Comparison of ENCODE assay signal across 9 cellular contexts in genomic region chr5:7754997-7755596, GRCh38.
DNase-seq lines count a peak whose midpoint lies in the region; ATAC-seq, FAIRE-seq and TF ChIP-seq lines count a peak whose summit lies in the region.
"Had no signal": no experiment of that assay in that cellular context is flagged by ENCODE, and none has a peak within 500 bp of the region (broad histone marks: within the 10 kb centered on the region; RNA-seq: fewer than 3 reads in every experiment).

No MANE protein-coding gene starts in this region.

- no peak overlapping the region for H3K9ac ChIP-seq in NT2/D1 (ENCODE audit: insufficient read length, low read depth)
- no peak overlapping the region for H3K9ac ChIP-seq in K562 (ENCODE audit: insufficient read depth in 1 of 2, low read depth in 2 of 2, low read length in 2 of 2)

- no peaks in the 10 kb centered on the region for H3K27me3 ChIP-seq in NT2/D1 (ENCODE audit: insufficient read depth, insufficient read length)
- peaks cover 0 to 9% of the 10 kb centered on the region in 2 experiments; a peak in 1 of 5 replicates for H3K27me3 ChIP-seq in K562 (ENCODE audit: control insufficient read depth in 2 of 2, insufficient read depth in 2 of 2, low read length in 2 of 2)

- DNase-seq in Daoy (ENCODE audit: low read depth) (peak; percentile 84), NT2/D1 (ENCODE audit: low read depth, low spot score) (peak; percentile 42), K562 (ENCODE audit: extremely low read depth in 1 of 4, low spot score in 3 of 4) (peak; percentile 70 to 78 (median 77)), left colon (peak in 1 of 2 donors; percentile 52), cortex of kidney (lab: John Stamatoyannopoulos, UW) (no peak)
- DNase-seq in stimulated activated naive CD8-positive, alpha-beta T cell treated with anti-CD3 and anti-CD28 coated beads, Interleukin-15, amount 100 ng/mL, for 72 hours: peak; percentile 34 to 44
- DNase-seq: activated T-cell treated with anti-CD3 and anti-CD28 coated beads, Interleukin-2, amount 50 U/mL, for 4 hours had no signal

- no peak overlapping the region for H3K27ac ChIP-seq in K562 (ENCODE audit: extremely low read depth, low read depth, low read length)

- H3K4me3 Mint-ChIP-seq in stimulated activated naive CD8-positive, alpha-beta T cell treated with anti-CD3 and anti-CD28 coated beads, Interleukin-15, amount 100 ng/mL, for 72 hours: no peak overlapping the region
- H3K4me3 Mint-ChIP-seq: activated T-cell treated with anti-CD3 and anti-CD28 coated beads, Interleukin-2, amount 50 U/mL, for 4 hours had no signal

- CTCF ChIA-PET in K562 (lab: Yijun Ruan, JAX; ENCODE audit: low intra/inter-chr PET ratio): interaction anchor here (0.6 to 1.2 kb wide), 2 partner anchors 494 to 931 kb away, joined by 3 to 5 read pairs; no protein-coding TSS in a partner anchor

- no peaks in the 10 kb centered on the region for H3K79me2 ChIP-seq in K562 (ENCODE audit: control insufficient read depth, insufficient read depth, low read length)

- no peaks in the 10 kb centered on the region for H3K9me1 ChIP-seq in K562 (ENCODE audit: control insufficient read depth, insufficient read depth, low read length)

- TF ChIP-seq EP300 in K562 (IDR thresholded peaks at IDR 0.05; ENCODE audit: low read length): no peak

- no peak for TF ChIP-seq POLR2A in K562 (conservative IDR thresholded peaks at IDR 0.05)

- H3K9me3 ChIP-seq in NT2/D1 (ENCODE audit: insufficient read depth, low read length): no peaks in the 10 kb centered on the region
- H3K9me3 ChIP-seq in K562 (replicated peaks; ENCODE audit: control insufficient read depth, insufficient read depth, low read depth, low read length): no peaks in the 10 kb centered on the region

- ATAC-seq in GM19438 (IDR thresholded peaks at IDR 0.05; ENCODE audit: low read depth, unreplicated experiment) (peak; percentile 93), HG03521 (IDR thresholded peaks at IDR 0.05; ENCODE audit: unreplicated experiment) (peak; percentile 73), K562 (peak; percentile 99), left colon (peak; percentile 77)
- peak; percentile 73 for ATAC-seq in stimulated activated naive CD8-positive, alpha-beta T cell treated with anti-CD3 and anti-CD28 coated beads, Interleukin-15, amount 100 ng/mL, for 72 hours

- peaks cover 2% of the 10 kb centered on the region for H3K36me3 ChIP-seq in NT2/D1 (ENCODE audit: insufficient read depth, insufficient read length, low read length)
- no peaks in the 10 kb centered on the region for H3K36me3 ChIP-seq in K562 (ENCODE audit: control insufficient read depth, insufficient read depth, low read length)

- H3K27ac Mint-ChIP-seq in stimulated activated naive CD8-positive, alpha-beta T cell treated with anti-CD3 and anti-CD28 coated beads, Interleukin-15, amount 100 ng/mL, for 72 hours: no peak overlapping the region

- H3K27me3 Mint-ChIP-seq in stimulated activated naive CD8-positive, alpha-beta T cell treated with anti-CD3 and anti-CD28 coated beads, Interleukin-15, amount 100 ng/mL, for 72 hours: peaks cover 38% of the 10 kb centered on the region

- no peaks in the 10 kb centered on the region for H3K9me3 Mint-ChIP-seq in stimulated activated naive CD8-positive, alpha-beta T cell treated with anti-CD3 and anti-CD28 coated beads, Interleukin-15, amount 100 ng/mL, for 72 hours
- H3K9me3 Mint-ChIP-seq: activated T-cell treated with anti-CD3 and anti-CD28 coated beads, Interleukin-2, amount 50 U/mL, for 4 hours had no signal

- H3K4me2 ChIP-seq in K562 (ENCODE audit: insufficient read depth, low read length): no peak overlapping the region

- peak; percentile 89 to 96 (median 94) for TF ChIP-seq CTCF in K562 (IDR thresholded peaks at IDR 0.05 in 2 of 3, conservative IDR thresholded peaks at IDR 0.05 in 1 of 3; ENCODE audit: insufficient read depth in 2 of 3, low read depth in 1 of 3, low read length in 3 of 3)

- H2AFZ ChIP-seq in K562 (ENCODE audit: low read depth, low read length): no peak overlapping the region; the same call in 1 of the 2 replicates

- no peaks in the 10 kb centered on the region for H3K4me1 Mint-ChIP-seq in stimulated activated naive CD8-positive, alpha-beta T cell treated with anti-CD3 and anti-CD28 coated beads, Interleukin-15, amount 100 ng/mL, for 72 hours

- H3K4me3 ChIP-seq in NT2/D1 (ENCODE audit: insufficient read length, low read depth) (no peak overlapping the region), K562 (no peak overlapping the region)

- in situ Hi-C loops in K562 (cut with MboI): loop anchor here (10.0 kb wide), 1 partner anchor 930 kb away; no protein-coding TSS in a partner anchor

- BruUV-seq in K562 (replicated peaks; lab: Mats Ljungman, UMichigan): no TSS peak

- no peaks in the 10 kb centered on the region for H4K20me1 ChIP-seq in K562 (replicated peaks; ENCODE audit: control insufficient read depth, insufficient read depth, low read length)

- WGBS in K562 (ENCODE audit: insufficient coverage, low coverage, missing lambda C conversion rate): 3% methylated on average over 13 of the region's 13 CpGs

- intact Hi-C loops in K562 (cut with micrococcal nuclease): loop anchor here (5.0 kb wide), 1 partner anchor 102 kb away; no protein-coding TSS in a partner anchor
- intact Hi-C loops in left colon (cut with DNase I, micrococcal nuclease): loop anchor here in 1 of 2 donors (5.0 kb wide), 1 partner anchor 938 kb away; no protein-coding TSS in a partner anchor

- FAIRE-seq in K562 (lab: Jason Lieb, UNC): peak; percentile 92

- POLR2A ChIA-PET in K562 (lab: Yijun Ruan, JAX): no interaction called here

- peak; percentile 72 to 87 for TF ChIP-seq RAD21 in K562 (CRISPR knock-in tag; conservative IDR thresholded peaks at IDR 0.05 in 1 of 2, IDR thresholded peaks at IDR 0.05 in 1 of 2)

- H3K4me1 ChIP-seq in NT2/D1 (ENCODE audit: insufficient read depth, insufficient read length) (no peaks in the 10 kb centered on the region), K562 (replicated peaks in 1 of 2; ENCODE audit: control insufficient read depth in 2 of 2, insufficient read depth in 2 of 2, low read length in 2 of 2) (no peaks in the 10 kb centered on the region)

TF ChIP-seq in K562, 482 proteins besides CTCF, POLR2A, EP300 and RAD21 (continues in another document):
- TF ChIP-seq DEAF1 (CRISPR knock-in tag; IDR thresholded peaks at IDR 0.05) (peak; percentile 52; the same call in 1 of the 2 replicates), TBP (optimal IDR thresholded peaks at IDR 0.05; ENCODE audit: low read depth, low read length) (peak; percentile 10), RB1 (IDR thresholded peaks at IDR 0.05; ENCODE audit: low read depth) (0 out of 2 replicates have a peak, but pooled peaks have one; percentile 35), STAG1 (CRISPR knock-in tag; IDR thresholded peaks at IDR 0.05; ENCODE audit: borderline replicate concordance) (peak; percentile 71; the same call in 1 of the 2 replicates), CTCFL (IDR thresholded peaks at IDR 0.05; ENCODE audit: borderline replicate concordance, insufficient read depth, low read depth, low read length, poor library complexity, severe bottlenecking) (peak; percentile 6), ZBTB11 (CRISPR knock-in tag; IDR thresholded peaks at IDR 0.05) (no peak)
